Comparison of ENCODE assay signal across 19 cellular contexts in the genomic region with DNA sequence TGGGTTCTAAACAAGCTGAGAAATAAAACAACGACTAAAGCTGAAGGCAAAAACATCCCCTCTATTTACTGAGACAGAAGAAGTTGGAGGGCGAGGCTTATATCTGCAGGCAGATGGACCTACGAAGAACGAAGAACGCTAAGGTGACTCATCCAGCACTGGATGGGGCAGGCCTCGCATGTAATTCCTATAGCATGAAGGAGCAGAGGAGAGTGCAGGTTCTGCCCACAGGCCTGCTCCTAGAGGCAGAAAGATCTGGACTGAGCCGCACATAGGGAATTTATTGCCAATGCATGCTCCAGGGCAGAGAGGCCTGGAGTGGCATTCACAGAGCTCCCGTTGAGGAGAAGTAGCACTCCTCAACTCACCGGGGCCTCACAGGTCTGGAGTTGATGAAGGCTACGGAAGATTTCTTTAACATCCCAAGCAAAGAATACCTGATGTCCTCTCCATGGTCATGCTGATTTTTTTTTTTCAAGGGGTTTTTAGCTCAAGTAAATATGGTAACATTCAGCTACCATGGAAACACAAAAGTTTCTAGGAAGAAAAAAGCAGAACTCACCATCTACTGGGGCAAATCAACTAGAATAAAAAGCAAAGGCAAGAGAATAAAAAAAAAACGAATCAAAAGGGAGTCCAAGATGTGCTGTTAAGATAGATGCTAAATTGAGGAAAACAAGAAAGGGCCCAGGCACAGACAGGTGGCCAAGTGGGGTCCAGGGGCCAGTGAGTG. TPM values are rescaled to one million over a fixed set of nuclear protein-coding genes. Genes with fewer than 3 reads are reported as not detected.
DNase-seq lines count a peak whose midpoint lies in the region; ATAC-seq and TF ChIP-seq lines count a peak whose summit lies in the region.
"Had no signal": no experiment of that assay in that cellular context is flagged by ENCODE, and none has a peak within 500 bp of the region (broad histone marks: within the 10 kb centered on the region; RNA-seq: fewer than 3 reads in every experiment).

No MANE protein-coding gene starts in this region.

- H3K27me3 ChIP-seq in HL-60 (ENCODE audit: insufficient read depth, poor library complexity, severe bottlenecking), result no peaks in the 10 kb centered on the region
- H3K27me3 ChIP-seq: cardiac muscle cell, neutrophil, sigmoid colon, transverse colon had no signal

- DNase-seq in A172 (ENCODE audit: low spot score), result peak; percentile 14
- no peak for DNase-seq in HL-60 (ENCODE audit: low read depth in 1 of 2, low spot score in 1 of 2)
- DNase-seq in fibroblast of villous mesenchyme (ENCODE audit: low read depth), result peak; percentile 6
- no peak for DNase-seq in LoVo (ENCODE audit: low spot score)
- DNase-seq in RKO (ENCODE audit: low spot score), result no peak
- no peak for DNase-seq in germinal center (ENCODE audit: low spot score)
- no peak for DNase-seq in ACHN
- DNase-seq: activated CD4-positive, alpha-beta T cell treated with anti-CD3 and anti-CD28 coated beads for 4 hours; Calu3; effector memory CD4-positive, alpha-beta T cell; NCI-H1105; sigmoid colon; stimulated activated CD4-positive, alpha-beta T cell treated with anti-CD3 and anti-CD28 coated beads, Interleukin-2, amount 100 ng/mL, for 48 hours; stimulated activated CD8-positive, alpha-beta memory T cell treated with anti-CD3 and anti-CD28 coated beads, Interleukin-4, amount 100 ng/mL, for 48 hours; T-helper 1 cell; transverse colon had no signal

- no peak overlapping the region for H3K4me3 ChIP-seq in HL-60 (replicated peaks; ENCODE audit: insufficient read depth, low read length)
- no peak overlapping the region for H3K4me3 ChIP-seq in fibroblast of villous mesenchyme (ENCODE audit: low read depth, low read length)
- H3K4me3 ChIP-seq: cardiac muscle cell, sigmoid colon, transverse colon had no signal

- H3K27ac ChIP-seq in HL-60 (replicated peaks), result peak overlapping the region; percentile 26; the same call in 1 of the 2 replicates
- H3K27ac ChIP-seq: cardiac muscle cell, neutrophil, sigmoid colon, transverse colon had no signal

- in situ Hi-C loops in ACHN (cut with HindIII; ENCODE audit: low pct_ligation_motif_present, low pct_unique_long_range_greater_than_20kb, low sequenced_read_pairs), result loop anchor here (10.0 kb wide), 1 partner anchor 99 kb away; no protein-coding TSS in a partner anchor

- peak; percentile 68 for ATAC-seq in SK-N-SH treated with all-trans-retinoic acid at 6 μM for 48 hours

- TF ChIP-seq CTCF in HL-60 (IDR thresholded peaks at IDR 0.05; ENCODE audit: insufficient read depth, low read length) (no peak), fibroblast of villous mesenchyme (IDR thresholded peaks at IDR 0.05; ENCODE audit: insufficient read depth, low read depth, low read length) (no peak)

TF ChIP-seq in SK-N-SH treated with all-trans-retinoic acid at 6 μM for 48 hours, 23 proteins besides CTCF, POLR2A, EP300 and RAD21:
- TF ChIP-seq ZFP30 (CRISPR knock-in tag; IDR thresholded peaks at IDR 0.05), result no peak
- TF ChIP-seq PPARA (CRISPR knock-in tag; IDR thresholded peaks at IDR 0.05; ENCODE audit: borderline replicate concordance), result no peak
- TF ChIP-seq TOX (CRISPR knock-in tag; IDR thresholded peaks at IDR 0.05; ENCODE audit: borderline replicate concordance), result no peak
- TF ChIP-seq, protein P1, sequence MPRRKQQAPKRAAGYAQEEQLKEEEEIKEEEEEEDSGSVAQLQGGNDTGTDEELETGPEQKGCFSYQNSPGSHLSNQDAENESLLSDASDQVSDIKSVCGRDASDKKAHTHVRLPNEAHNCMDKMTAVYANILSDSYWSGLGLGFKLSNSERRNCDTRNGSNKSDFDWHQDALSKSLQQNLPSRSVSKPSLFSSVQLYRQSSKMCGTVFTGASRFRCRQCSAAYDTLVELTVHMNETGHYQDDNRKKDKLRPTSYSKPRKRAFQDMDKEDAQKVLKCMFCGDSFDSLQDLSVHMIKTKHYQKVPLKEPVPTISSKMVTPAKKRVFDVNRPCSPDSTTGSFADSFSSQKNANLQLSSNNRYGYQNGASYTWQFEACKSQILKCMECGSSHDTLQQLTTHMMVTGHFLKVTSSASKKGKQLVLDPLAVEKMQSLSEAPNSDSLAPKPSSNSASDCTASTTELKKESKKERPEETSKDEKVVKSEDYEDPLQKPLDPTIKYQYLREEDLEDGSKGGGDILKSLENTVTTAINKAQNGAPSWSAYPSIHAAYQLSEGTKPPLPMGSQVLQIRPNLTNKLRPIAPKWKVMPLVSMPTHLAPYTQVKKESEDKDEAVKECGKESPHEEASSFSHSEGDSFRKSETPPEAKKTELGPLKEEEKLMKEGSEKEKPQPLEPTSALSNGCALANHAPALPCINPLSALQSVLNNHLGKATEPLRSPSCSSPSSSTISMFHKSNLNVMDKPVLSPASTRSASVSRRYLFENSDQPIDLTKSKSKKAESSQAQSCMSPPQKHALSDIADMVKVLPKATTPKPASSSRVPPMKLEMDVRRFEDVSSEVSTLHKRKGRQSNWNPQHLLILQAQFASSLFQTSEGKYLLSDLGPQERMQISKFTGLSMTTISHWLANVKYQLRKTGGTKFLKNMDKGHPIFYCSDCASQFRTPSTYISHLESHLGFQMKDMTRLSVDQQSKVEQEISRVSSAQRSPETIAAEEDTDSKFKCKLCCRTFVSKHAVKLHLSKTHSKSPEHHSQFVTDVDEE (CRISPR knock-in tag; IDR thresholded peaks at IDR 0.05), result no peak
- TF ChIP-seq, protein P2, sequence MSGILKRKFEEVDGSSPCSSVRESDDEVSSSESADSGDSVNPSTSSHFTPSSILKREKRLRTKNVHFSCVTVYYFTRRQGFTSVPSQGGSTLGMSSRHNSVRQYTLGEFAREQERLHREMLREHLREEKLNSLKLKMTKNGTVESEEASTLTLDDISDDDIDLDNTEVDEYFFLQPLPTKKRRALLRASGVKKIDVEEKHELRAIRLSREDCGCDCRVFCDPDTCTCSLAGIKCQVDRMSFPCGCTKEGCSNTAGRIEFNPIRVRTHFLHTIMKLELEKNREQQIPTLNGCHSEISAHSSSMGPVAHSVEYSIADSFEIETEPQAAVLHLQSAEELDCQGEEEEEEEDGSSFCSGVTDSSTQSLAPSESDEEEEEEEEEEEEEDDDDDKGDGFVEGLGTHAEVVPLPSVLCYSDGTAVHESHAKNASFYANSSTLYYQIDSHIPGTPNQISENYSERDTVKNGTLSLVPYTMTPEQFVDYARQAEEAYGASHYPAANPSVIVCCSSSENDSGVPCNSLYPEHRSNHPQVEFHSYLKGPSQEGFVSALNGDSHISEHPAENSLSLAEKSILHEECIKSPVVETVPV (CRISPR knock-in tag; IDR thresholded peaks at IDR 0.05), result no peak
- no peak for TF ChIP-seq ARNTL (CRISPR knock-in tag; IDR thresholded peaks at IDR 0.05; ENCODE audit: borderline replicate concordance, low read depth)
- no peak for TF ChIP-seq ZNF8 (CRISPR knock-in tag; IDR thresholded peaks at IDR 0.05)
- no peak for TF ChIP-seq TCF4 (CRISPR knock-in tag; IDR thresholded peaks at IDR 0.05; ENCODE audit: borderline replicate concordance)
- TF ChIP-seq ZNF70 (CRISPR knock-in tag; IDR thresholded peaks at IDR 0.05), result no peak
- no peak for TF ChIP-seq ZNF565 (CRISPR knock-in tag; conservative IDR thresholded peaks at IDR 0.05; ENCODE audit: low read depth)
- no peak for TF ChIP-seq GLIS3 (CRISPR knock-in tag; IDR thresholded peaks at IDR 0.05)
- no peak for TF ChIP-seq CSDC2 (CRISPR knock-in tag; IDR thresholded peaks at IDR 0.05)
- TF ChIP-seq, protein P3, sequence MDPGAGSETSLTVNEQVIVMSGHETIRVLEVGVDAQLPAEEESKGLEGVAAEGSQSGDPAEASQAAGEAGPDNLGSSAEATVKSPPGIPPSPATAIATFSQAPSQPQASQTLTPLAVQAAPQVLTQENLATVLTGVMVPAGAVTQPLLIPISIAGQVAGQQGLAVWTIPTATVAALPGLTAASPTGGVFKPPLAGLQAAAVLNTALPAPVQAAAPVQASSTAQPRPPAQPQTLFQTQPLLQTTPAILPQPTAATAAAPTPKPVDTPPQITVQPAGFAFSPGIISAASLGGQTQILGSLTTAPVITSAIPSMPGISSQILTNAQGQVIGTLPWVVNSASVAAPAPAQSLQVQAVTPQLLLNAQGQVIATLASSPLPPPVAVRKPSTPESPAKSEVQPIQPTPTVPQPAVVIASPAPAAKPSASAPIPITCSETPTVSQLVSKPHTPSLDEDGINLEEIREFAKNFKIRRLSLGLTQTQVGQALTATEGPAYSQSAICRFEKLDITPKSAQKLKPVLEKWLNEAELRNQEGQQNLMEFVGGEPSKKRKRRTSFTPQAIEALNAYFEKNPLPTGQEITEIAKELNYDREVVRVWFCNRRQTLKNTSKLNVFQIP (CRISPR knock-in tag; IDR thresholded peaks at IDR 0.05; ENCODE audit: borderline replicate concordance, low read depth), result no peak
- TF ChIP-seq, protein P4, sequence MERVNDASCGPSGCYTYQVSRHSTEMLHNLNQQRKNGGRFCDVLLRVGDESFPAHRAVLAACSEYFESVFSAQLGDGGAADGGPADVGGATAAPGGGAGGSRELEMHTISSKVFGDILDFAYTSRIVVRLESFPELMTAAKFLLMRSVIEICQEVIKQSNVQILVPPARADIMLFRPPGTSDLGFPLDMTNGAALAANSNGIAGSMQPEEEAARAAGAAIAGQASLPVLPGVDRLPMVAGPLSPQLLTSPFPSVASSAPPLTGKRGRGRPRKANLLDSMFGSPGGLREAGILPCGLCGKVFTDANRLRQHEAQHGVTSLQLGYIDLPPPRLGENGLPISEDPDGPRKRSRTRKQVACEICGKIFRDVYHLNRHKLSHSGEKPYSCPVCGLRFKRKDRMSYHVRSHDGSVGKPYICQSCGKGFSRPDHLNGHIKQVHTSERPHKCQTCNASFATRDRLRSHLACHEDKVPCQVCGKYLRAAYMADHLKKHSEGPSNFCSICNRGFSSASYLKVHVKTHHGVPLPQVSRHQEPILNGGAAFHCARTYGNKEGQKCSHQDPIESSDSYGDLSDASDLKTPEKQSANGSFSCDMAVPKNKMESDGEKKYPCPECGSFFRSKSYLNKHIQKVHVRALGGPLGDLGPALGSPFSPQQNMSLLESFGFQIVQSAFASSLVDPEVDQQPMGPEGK (CRISPR knock-in tag; IDR thresholded peaks at IDR 0.05; ENCODE audit: borderline replicate concordance), result no peak
- no peak for TF ChIP-seq ISL1 (CRISPR knock-in tag; IDR thresholded peaks at IDR 0.05)
- TF ChIP-seq ESRRG (CRISPR knock-in tag; IDR thresholded peaks at IDR 0.05), result no peak

RNA-seq across cellular contexts. Expression of a gene that starts 10.4 kb away (rescaled TPM):
- 62.9 and 67.6 TPM in 2 replicates for total RNA-seq in A172 (2014; rRNA removed; shearing (Covaris generic))
- total RNA-seq in fibroblast of villous mesenchyme, result 8.4 and 13.0 TPM in 2 replicates

Comparison
In these comparisons a context has a peak if more than half of its experiments do, and no peak if none do; other contexts are left out.
1. DNase-seq: peak in A172 (single experiment) and fibroblast of villous mesenchyme (single experiment); none in HL-60 (0 of 2), LoVo (single experiment), RKO (single experiment), germinal center (single experiment) and ACHN (single experiment).